ENCODE assay signal across 19 cellular contexts in genomic region chr6:137171824-137172733, GRCh38. TPM values are rescaled to one million over a fixed set of nuclear protein-coding genes. Genes with fewer than 3 reads are reported as not detected.
A peak's percentile ranks its signal among the peaks of the same experiment; 100 is the strongest.
DNase-seq lines count a peak whose midpoint lies in the region; ATAC-seq and FAIRE-seq lines count a peak whose summit lies in the region.
"Had no signal": no experiment of that assay in that cellular context is flagged by ENCODE, and none has a peak within 500 bp of the region (broad histone marks: within the 10 kb centered on the region; RNA-seq: fewer than 3 reads in every experiment).

No MANE protein-coding gene starts in this region.

- H3K27me3 ChIP-seq in HUES48 (ENCODE audit: control insufficient read depth, insufficient read depth, low read length) (no peaks in the 10 kb centered on the region), iPS-20b (ENCODE audit: insufficient read depth, low read length) (no peaks in the 10 kb centered on the region)

- H3K36me3 ChIP-seq in HUES48 (ENCODE audit: control insufficient read depth, insufficient read depth, low read length) (no peaks in the 10 kb centered on the region), iPS-20b (ENCODE audit: insufficient read depth, low read depth, low read length) (no peaks in the 10 kb centered on the region)

- H3K4me1 ChIP-seq in HUES48 (ENCODE audit: control insufficient read depth, insufficient read depth, low read length) (peaks cover 14% of the 10 kb centered on the region), iPS-20b (ENCODE audit: insufficient read depth, low read length) (peaks cover 14% of the 10 kb centered on the region; the same call in 1 of the 2 replicates)

- H3K9ac ChIP-seq in HUES48 (ENCODE audit: low read depth, low read length) = no peak overlapping the region
- 0 out of 2 replicates have a peak overlapping the region, but pooled peaks have one; percentile 7 for H3K9ac ChIP-seq in iPS-20b (ENCODE audit: low read depth, low read length)

- peak; percentile 45 for ATAC-seq in GM19395 (IDR thresholded peaks at IDR 0.05; ENCODE audit: unreplicated experiment)

- peak overlapping the region; percentile 2; the same call in 1 of the 2 replicates for H3K4me3 ChIP-seq in HUES48 (ENCODE audit: low read depth, low read length)
- peak overlapping the region; percentile 40 for H3K4me3 ChIP-seq in iPS-20b (ENCODE audit: low read length)
- H3K4me3 ChIP-seq: smooth muscle cell had no signal

- H3K27ac ChIP-seq in HUES48 (ENCODE audit: low read depth, low read length) (peak overlapping the region; percentile 46), iPS-20b (ENCODE audit: low read length) (no peak overlapping the region)
- H3K27ac ChIP-seq: HL-60 had no signal

- FAIRE-seq in urothelium cell line (lab: Jason Lieb, UNC) = no peak
- FAIRE-seq: G401.6 had no signal

- H3K9me3 ChIP-seq in HUES48 (ENCODE audit: control insufficient read depth, insufficient read depth, low read length) (peaks cover 13% of the 10 kb centered on the region), iPS-20b (ENCODE audit: insufficient read depth, low read depth, low read length) (peaks cover 6% of the 10 kb centered on the region; the same call in 1 of the 2 replicates)

- DNase-seq in Daoy (ENCODE audit: low read depth) (peak; percentile 14), NCI-H2227 (lab: John Stamatoyannopoulos, UW; ENCODE audit: unreplicated experiment) (no peak), urothelium cell line (ENCODE audit: low spot score) (no peak), cortex of kidney (lab: John Stamatoyannopoulos, UW) (no peak)
- DNase-seq in NK-92 treated with Interleukin-12 subunit alpha and Interleukin-12 subunit beta, amount 100 ng/mL, for 24 hours (lab: John Stamatoyannopoulos, UW) = no peak
- DNase-seq: ACHN, aorta, mesenchymal stem cell, NCI-H2029, occipital lobe, Right ventricle myocardium superior, substantia nigra, T1000 had no signal

RNA-seq across cellular contexts. Expression of gene IL22RA2, which starts 1.4 kb away (rescaled TPM):
- not detected in 2 replicates for total RNA-seq in Daoy (2014; rRNA removed; shearing (Covaris generic))
- total RNA-seq: aorta, occipital lobe, Right ventricle myocardium superior, smooth muscle cell had no signal

RNA-seq across cellular contexts. Expression of gene IFNGR1, which starts 47.1 kb away (rescaled TPM):
- total RNA-seq in Daoy (2014; rRNA removed; shearing (Covaris generic)) = 31.1 and 35.1 TPM in 2 replicates
